In genomic region chr17:35846055-35846809, GRCh38 we compare ENCODE assay signal across 26 cellular contexts. TPM values are rescaled to one million over a fixed set of nuclear protein-coding genes. Genes with fewer than 3 reads are reported as not detected.
A peak's percentile ranks its signal among the peaks of the same experiment; 100 is the strongest.
DNase-seq lines count a peak whose midpoint lies in the region; ATAC-seq and TF ChIP-seq lines count a peak whose summit lies in the region.
"Had no signal": no experiment of that assay in that cellular context is flagged by ENCODE, and none has a peak within 500 bp of the region (broad histone marks: within the 10 kb centered on the region; RNA-seq: fewer than 3 reads in every experiment).

No MANE protein-coding gene starts in this region.

- no peak overlapping the region for H3K4me3 ChIP-seq in stomach
- H3K4me3 ChIP-seq: esophagus squamous epithelium, GM12878, left ventricle myocardium inferior had no signal

- no peak for TF ChIP-seq POLR2A in stomach (IDR thresholded peaks at IDR 0.05)

- intact Hi-C loops in stomach (cut with DNase I; ENCODE audit: low total_unique reads), result no loop called here

- no peak for TF ChIP-seq CTCF in stomach (IDR thresholded peaks at IDR 0.05)

- H3K27me3 Mint-ChIP-seq in activated T-cell treated with anti-CD3 and anti-CD28 coated beads, Interleukin-2, amount 50 U/mL, for 24 hours, result no peaks in the 10 kb centered on the region
- H3K27me3 Mint-ChIP-seq in activated T-cell treated with anti-CD3 and anti-CD28 coated beads, Interleukin-2, amount 50 U/mL, for 4 hours (ENCODE audit: low read depth), result no peaks in the 10 kb centered on the region
- no peaks in the 10 kb centered on the region for H3K27me3 Mint-ChIP-seq in activated naive CD8-positive, alpha-beta T cell
- H3K27me3 Mint-ChIP-seq: IgD-negative memory B cell, type B pancreatic cell had no signal

- H3K27me3 ChIP-seq in stomach, result no peaks in the 10 kb centered on the region
- H3K27me3 ChIP-seq: esophagus squamous epithelium had no signal

- no peak for DNase-seq in activated T-cell treated with anti-CD3 and anti-CD28 coated beads, Interleukin-2, amount 50 U/mL, for 24 hours
- no peak for DNase-seq in activated T-cell treated with anti-CD3 and anti-CD28 coated beads, Interleukin-2, amount 50 U/mL, for 4 hours
- DNase-seq in epidermal melanocyte (ENCODE audit: insufficient read length, low spot score), result peak; percentile 24
- peak; percentile 17 for DNase-seq in stromal cell of bone marrow (ENCODE audit: low read depth)
- DNase-seq in stomach, result no peak
- no peak for DNase-seq in kidney tubule cell (ENCODE audit: low spot score)
- no peak for DNase-seq in Ammon's horn (ENCODE audit: low spot score)
- DNase-seq: activated CD4-positive, CD25-positive, alpha-beta regulatory T cell treated with anti-CD3 and anti-CD28 coated beads, Interleukin-2, amount 50 U/mL, for 72 hours; amygdala; effector memory CD4-positive, alpha-beta T cell; esophagus squamous epithelium; glutamatergic neuron; GOT3; left ventricle myocardium inferior; MM.1S; NCI-H2227 treated with DMSO at 0.1 percent for 48 hours; NCI-H774; stimulated activated naive CD4-positive, alpha-beta T cell treated with Interleukin-2 at 50 U/mL for 16 hours had no signal

- peaks cover 42 to 100% (median 92%) of the 10 kb centered on the region in 4 donors for H3K36me3 ChIP-seq in stomach

- peaks cover 89% of the 10 kb centered on the region for H3K36me3 Mint-ChIP-seq in activated T-cell treated with anti-CD3 and anti-CD28 coated beads, Interleukin-2, amount 50 U/mL, for 24 hours (ENCODE audit: low read depth)
- H3K36me3 Mint-ChIP-seq in activated T-cell treated with anti-CD3 and anti-CD28 coated beads, Interleukin-2, amount 50 U/mL, for 4 hours (ENCODE audit: insufficient read depth), result peaks cover 47% of the 10 kb centered on the region
- peaks cover 12% of the 10 kb centered on the region for H3K36me3 Mint-ChIP-seq in activated naive CD8-positive, alpha-beta T cell

- no peak overlapping the region for H3K27ac ChIP-seq in stomach
- H3K27ac ChIP-seq: esophagus squamous epithelium, HL-60, left ventricle myocardium inferior had no signal

- H3K27ac Mint-ChIP-seq in activated T-cell treated with anti-CD3 and anti-CD28 coated beads, Interleukin-2, amount 50 U/mL, for 24 hours, result peak overlapping the region; percentile 77
- peak overlapping the region; percentile 0 for H3K27ac Mint-ChIP-seq in activated naive CD8-positive, alpha-beta T cell
- H3K27ac Mint-ChIP-seq: type B pancreatic cell had no signal

- ATAC-seq in activated T-cell treated with anti-CD3 and anti-CD28 coated beads, Interleukin-2, amount 50 U/mL, for 4 hours, result no peak
- ATAC-seq: GM12878 had no signal

- no peak for TF ChIP-seq EP300 in stomach (IDR thresholded peaks at IDR 0.05)

- H3K4me1 ChIP-seq in stomach, result peaks cover 0 to 3% (median 0%) of the 10 kb centered on the region in 4 donors
- H3K4me1 ChIP-seq: esophagus squamous epithelium had no signal

- H3K4me1 Mint-ChIP-seq in activated T-cell treated with anti-CD3 and anti-CD28 coated beads, Interleukin-2, amount 50 U/mL, for 24 hours (ENCODE audit: low read depth), result peaks cover 14% of the 10 kb centered on the region
- H3K4me1 Mint-ChIP-seq in activated T-cell treated with anti-CD3 and anti-CD28 coated beads, Interleukin-2, amount 50 U/mL, for 4 hours (ENCODE audit: low read depth), result peaks cover 9% of the 10 kb centered on the region
- peaks cover 7% of the 10 kb centered on the region for H3K4me1 Mint-ChIP-seq in activated naive CD8-positive, alpha-beta T cell (ENCODE audit: low read depth)

- H3K4me3 Mint-ChIP-seq in activated T-cell treated with anti-CD3 and anti-CD28 coated beads, Interleukin-2, amount 50 U/mL, for 24 hours, result no peak overlapping the region
- H3K4me3 Mint-ChIP-seq in activated T-cell treated with anti-CD3 and anti-CD28 coated beads, Interleukin-2, amount 50 U/mL, for 4 hours, result no peak overlapping the region
- no peak overlapping the region for H3K4me3 Mint-ChIP-seq in activated naive CD8-positive, alpha-beta T cell
- H3K4me3 Mint-ChIP-seq: IgD-negative memory B cell, type B pancreatic cell had no signal

- 77 to 87% (median 82%) methylated on average over 3 of the region's 3 CpGs for WGBS in stomach, 5 donors

- no peaks in the 10 kb centered on the region for H3K9me3 ChIP-seq in stomach
- H3K9me3 ChIP-seq: esophagus squamous epithelium, left ventricle myocardium inferior had no signal

- H3K9me3 Mint-ChIP-seq in activated T-cell treated with anti-CD3 and anti-CD28 coated beads, Interleukin-2, amount 50 U/mL, for 24 hours, result no peaks in the 10 kb centered on the region
- H3K9me3 Mint-ChIP-seq in activated T-cell treated with anti-CD3 and anti-CD28 coated beads, Interleukin-2, amount 50 U/mL, for 4 hours, result no peaks in the 10 kb centered on the region
- H3K9me3 Mint-ChIP-seq in activated naive CD8-positive, alpha-beta T cell (ENCODE audit: low read depth), result no peaks in the 10 kb centered on the region
- H3K9me3 Mint-ChIP-seq: IgD-negative memory B cell, type B pancreatic cell had no signal

RNA-seq across cellular contexts. Expression of gene HEATR9, which starts 22.5 kb away (rescaled TPM):
- total RNA-seq in activated T-cell treated with anti-CD3 and anti-CD28 coated beads, Interleukin-2, amount 50 U/mL, for 4 hours, result under 1 TPM in 1 of 3 donors, not detected in 2; 0.21 TPM
- total RNA-seq in stomach, result under 1 TPM in 1 of 5 donors, not detected in 4; 0.29 TPM
- not detected for polyA plus RNA-seq in stomach
- total RNA-seq: left ventricle myocardium inferior, OCI-LY7 had no signal
- polyA plus RNA-seq: IgD-negative memory B cell, neural cell had no signal

RNA-seq across cellular contexts. Expression of gene CCL5, which starts 33.9 kb away (rescaled TPM):
- 10 to 100 TPM; 19.9 to 72.3 (median 64.7) TPM for total RNA-seq in activated T-cell treated with anti-CD3 and anti-CD28 coated beads, Interleukin-2, amount 50 U/mL, for 4 hours
- 10 to 100 TPM in 1 of 5 donors, 1 to 10 TPM in 2, not detected in 2; 2.0 to 21.7 (median 2.6) TPM for total RNA-seq in stomach
- 10 to 100 TPM in 1 of 3 donors, 1 to 10 TPM in 2; 4.9 to 32.2 (median 5.7) TPM for polyA plus RNA-seq in stomach
- polyA plus RNA-seq: neural cell had no signal

RNA-seq across cellular contexts. Expression of gene TAF15, which starts 36.9 kb away (rescaled TPM):
- 100 to 1,000 TPM; 215 to 249 (median 239) TPM for total RNA-seq in activated T-cell treated with anti-CD3 and anti-CD28 coated beads, Interleukin-2, amount 50 U/mL, for 4 hours
- 100 to 1,000 TPM in 1 of 5 donors, 10 to 100 TPM in 4; 21.1 to 127 (median 60.1) TPM for total RNA-seq in stomach
- polyA plus RNA-seq in stomach, result 100 to 1,000 TPM in 1 of 3 donors, 10 to 100 TPM in 2; 88.8 to 101 (median 96.4) TPM

RNA-seq across cellular contexts. Expression of gene MMP28, which starts 50.8 kb away (rescaled TPM):
- under 1 TPM in 2 of 3 donors, not detected in 1; 0.23 to 0.29 TPM for total RNA-seq in activated T-cell treated with anti-CD3 and anti-CD28 coated beads, Interleukin-2, amount 50 U/mL, for 4 hours
- total RNA-seq in stomach, result 10 to 100 TPM in 4 of 5 donors, 1 to 10 TPM in 1; 2.2 to 75.0 (median 20.6) TPM
- polyA plus RNA-seq in stomach, result 10 to 100 TPM in 1 of 3 donors, 1 to 10 TPM in 2; 3.1 to 21.0 (median 6.1) TPM
- total RNA-seq: activated CD8-positive, alpha-beta memory T cell treated with anti-CD3 and anti-CD28 coated beads for 36 hours; GM12878; OCI-LY7 had no signal
- polyA plus RNA-seq: GM12878 had no signal

Comparison
In these comparisons a context has a peak if more than half of its experiments do, and no peak if none do; other contexts are left out.
1. DNase-seq: peak in epidermal melanocyte (single experiment) and stromal cell of bone marrow (single experiment); none in activated T-cell treated with anti-CD3 and anti-CD28 coated beads, Interleukin-2, amount 50 U/mL, for 24 hours (single experiment), activated T-cell treated with anti-CD3 and anti-CD28 coated beads, Interleukin-2, amount 50 U/mL, for 4 hours (single experiment), stomach (single experiment), kidney tubule cell (single experiment) and Ammon's horn (single experiment).